29 cellular contexts compared by ENCODE assay signal in genomic region chr10:59538623-59539022, GRCh38.
DNase-seq lines count a peak whose midpoint lies in the region; ATAC-seq, FAIRE-seq and TF ChIP-seq lines count a peak whose summit lies in the region.
"Had no signal": no experiment of that assay in that cellular context is flagged by ENCODE, and none has a peak within 500 bp of the region (broad histone marks: within the 10 kb centered on the region; RNA-seq: fewer than 3 reads in every experiment).

No MANE protein-coding gene starts in this region.

- intact Hi-C loops in spleen (cut with DNase I; ENCODE audit: low total_unique reads): no loop called here
- intact Hi-C loops in left cardiac atrium (cut with DNase I): no loop called here

- H3K27ac Mint-ChIP-seq in astrocyte (ENCODE audit: unreplicated experiment): peak overlapping the region; percentile 18
- H3K27ac Mint-ChIP-seq in HFFc6: no peak overlapping the region
- H3K27ac Mint-ChIP-seq: CD4-positive, alpha-beta T cell had no signal

- H3K79me2 ChIP-seq in Loucy (ENCODE audit: insufficient read depth, low read length) (no peaks in the 10 kb centered on the region), astrocyte (ENCODE audit: insufficient read depth, low read length) (no peaks in the 10 kb centered on the region)

- FAIRE-seq in astrocyte (lab: Jason Lieb, UNC): no peak
- FAIRE-seq: A204.1, G401.6, GM12878, HTR-8/SVneo had no signal

- H3K9me3 Mint-ChIP-seq in astrocyte (ENCODE audit: unreplicated experiment) (peaks cover 4% of the 10 kb centered on the region), HFFc6 (peaks cover 13% of the 10 kb centered on the region)

- H3K36me3 Mint-ChIP-seq in astrocyte (ENCODE audit: low read depth, unreplicated experiment) (peaks cover 2% of the 10 kb centered on the region), HFFc6 (ENCODE audit: low read depth) (no peaks in the 10 kb centered on the region; the same call in 1 of the 2 replicates)

- H3K9me2 ChIP-seq in Loucy (replicated peaks; ENCODE audit: low read depth, low read length): no peaks in the 10 kb centered on the region

- H3F3A ChIP-seq in Loucy (ENCODE audit: low read depth): no peaks in the 10 kb centered on the region

- H3K4me1 Mint-ChIP-seq in astrocyte (ENCODE audit: low read depth, unreplicated experiment): peaks cover 11% of the 10 kb centered on the region
- H3K4me1 Mint-ChIP-seq in HFFc6 (ENCODE audit: low read depth): no peaks in the 10 kb centered on the region

- H3K27me3 Mint-ChIP-seq in astrocyte (ENCODE audit: low read depth, unreplicated experiment) (no peaks in the 10 kb centered on the region), HFFc6 (ENCODE audit: insufficient read depth) (no peaks in the 10 kb centered on the region)
- H3K27me3 Mint-ChIP-seq: CD4-positive, alpha-beta T cell had no signal

- no peak overlapping the region for H3K4me2 ChIP-seq in Loucy (ENCODE audit: low read depth, low read length, poor library complexity, severe bottlenecking)
- H3K4me2 ChIP-seq in astrocyte (ENCODE audit: low read length): no peak overlapping the region
- H3K4me2 ChIP-seq: BLaER1 treated with 17β-estradiol and CSF1 and Interleukin-3, amounts not matched to agents 10 nM and 100 nM had no signal

- no peak overlapping the region for H3K9ac ChIP-seq in Loucy (ENCODE audit: low read depth, low read length, poor library complexity, severe bottlenecking)
- H3K9ac ChIP-seq in astrocyte (ENCODE audit: low read length): no peak overlapping the region
- H3K9ac ChIP-seq: BLaER1 treated with 17β-estradiol and CSF1 and Interleukin-3, amounts not matched to agents 10 nM and 100 nM had no signal

- H3K36me3 ChIP-seq in Loucy (ENCODE audit: insufficient read depth, low read length) (no peaks in the 10 kb centered on the region), astrocyte (ENCODE audit: insufficient read depth, low read length) (no peaks in the 10 kb centered on the region), muscle layer of duodenum (ENCODE audit: control insufficient read depth in 1 of 2, insufficient read depth in 2 of 2, low read length in 2 of 2) (no peaks in the 10 kb centered on the region), spleen (no peaks in the 10 kb centered on the region)
- H3K36me3 ChIP-seq: BLaER1 treated with 17β-estradiol and CSF1 and Interleukin-3, amounts not matched to agents 10 nM and 100 nM had no signal

- TF ChIP-seq CTCF in Loucy (conservative IDR thresholded peaks at IDR 0.05; ENCODE audit: low read length) (no peak), astrocyte (IDR thresholded peaks at IDR 0.05; ENCODE audit: insufficient read depth, low read depth, low read length) (no peak), spleen (IDR thresholded peaks at IDR 0.05 in 8 of 11, conservative IDR thresholded peaks at IDR 0.05 in 3 of 11) (no peak), HFFc6 (IDR thresholded peaks at IDR 0.05) (no peak)

- H3K27me3 ChIP-seq in Loucy (ENCODE audit: insufficient read depth, low read length, poor library complexity, severe bottlenecking): no peaks in the 10 kb centered on the region
- H3K27me3 ChIP-seq in astrocyte (ENCODE audit: insufficient read depth, low read length): no peaks in the 10 kb centered on the region
- no peaks in the 10 kb centered on the region for H3K27me3 ChIP-seq in muscle layer of duodenum (ENCODE audit: low read depth, low read length)
- no peaks in the 10 kb centered on the region for H3K27me3 ChIP-seq in spleen (replicated peaks in 1 of 7)
- H3K27me3 ChIP-seq: BLaER1 treated with 17β-estradiol and CSF1 and Interleukin-3, amounts not matched to agents 10 nM and 100 nM had no signal

- DNase-seq in astrocyte (ENCODE audit: low read depth) (no peak), spleen (no peak), left cardiac atrium (no peak), HFFc6 (no peak)
- DNase-seq in stimulated activated CD8-positive, alpha-beta memory T cell treated with anti-CD3 and anti-CD28 coated beads, Interleukin-4, amount 100 ng/mL, for 48 hours: no peak
- DNase-seq: AML-193; CD4-positive, alpha-beta T cell; H7; KG1; MM.1S; NCI-H1048; NCI-H1417; NCI-H1694; NCI-H2029 treated with DMSO at 0.1 percent for 48 hours; NCI-H446 treated with DMSO at 0.1 percent for 48 hours; NCI-H526; NCI-H82; SIG-M5; SW 1271 had no signal

- no peak overlapping the region for H3K4me3 Mint-ChIP-seq in astrocyte (ENCODE audit: unreplicated experiment)
- no peak overlapping the region for H3K4me3 Mint-ChIP-seq in HFFc6
- H3K4me3 Mint-ChIP-seq: CD4-positive, alpha-beta T cell had no signal

- no peak for TF ChIP-seq POLR2A in spleen (IDR thresholded peaks at IDR 0.05)

- H3K9me3 ChIP-seq in Loucy (ENCODE audit: insufficient read depth, low read depth, low read length) (0 out of 2 replicates have a peak, but pooled peaks cover 6% of the 10 kb centered on the region), astrocyte (ENCODE audit: insufficient read depth, low read depth, low read length) (no peaks in the 10 kb centered on the region), muscle layer of duodenum (ENCODE audit: control insufficient read depth in 1 of 2, low read length in 2 of 2) (no peaks in the 10 kb centered on the region), spleen (no peaks in the 10 kb centered on the region)
- H3K9me3 ChIP-seq: BLaER1 treated with 17β-estradiol and CSF1 and Interleukin-3, amounts not matched to agents 10 nM and 100 nM had no signal

- no peak overlapping the region for H3K4me3 ChIP-seq in Loucy (ENCODE audit: low read length, poor library complexity, severe bottlenecking)
- no peak overlapping the region for H3K4me3 ChIP-seq in astrocyte (ENCODE audit: insufficient read depth, low read depth, low read length)
- H3K4me3 ChIP-seq in muscle layer of duodenum (ENCODE audit: low read depth in 1 of 2, low read length in 2 of 2): no peak overlapping the region
- H3K4me3 ChIP-seq in spleen: peak overlapping the region in 1 of 8 donors; percentile 13
- H3K4me3 ChIP-seq: BLaER1 treated with 17β-estradiol and CSF1 and Interleukin-3, amounts not matched to agents 10 nM and 100 nM; GM12878; SK-N-MC had no signal

- H4K20me1 ChIP-seq in Loucy (ENCODE audit: insufficient read depth, low read length, poor library complexity, severe bottlenecking) (no peaks in the 10 kb centered on the region), astrocyte (ENCODE audit: insufficient read depth, low read length) (no peaks in the 10 kb centered on the region)
- H4K20me1 ChIP-seq: BLaER1 treated with 17β-estradiol and CSF1 and Interleukin-3, amounts not matched to agents 10 nM and 100 nM had no signal

- H2AFZ ChIP-seq in Loucy (ENCODE audit: low read length) (peak overlapping the region; percentile 73), astrocyte (ENCODE audit: low read depth, low read length) (no peak overlapping the region)

- H3K4me1 ChIP-seq in Loucy (ENCODE audit: insufficient read depth, low read length, poor library complexity, severe bottlenecking) (peaks cover 45% of the 10 kb centered on the region), astrocyte (ENCODE audit: insufficient read depth, low read length) (peaks cover 8% of the 10 kb centered on the region), muscle layer of duodenum (ENCODE audit: control insufficient read depth in 1 of 2, insufficient read depth in 2 of 2, low read length in 2 of 2) (peaks cover 5 to 15% of the 10 kb centered on the region in 2 donors), spleen (peaks cover 0 to 7% (median 0%) of the 10 kb centered on the region in 6 donors)

- 83 to 87% (median 85%) methylated on average over 11 of the region's 11 CpGs for WGBS in spleen, 5 donors

- H3K27ac ChIP-seq in astrocyte (ENCODE audit: low read depth, low read length) (no peak overlapping the region), muscle layer of duodenum (ENCODE audit: low read length) (peak overlapping the region; percentile 43), spleen (peak overlapping the region in 6 of 8 donors; percentile 2 to 72 (median 54))
- H3K27ac ChIP-seq: BLaER1 treated with 17β-estradiol and CSF1 and Interleukin-3, amounts not matched to agents 10 nM and 100 nM; SK-N-MC had no signal

- ATAC-seq in left cardiac atrium (no peak), HG03045 (IDR thresholded peaks at IDR 0.05; ENCODE audit: unreplicated experiment) (no peak)
- ATAC-seq: GM12878, Panc1 had no signal
